In genomic region chr5:73494716-73495115, GRCh38 we compare ENCODE assay signal across 23 cellular contexts. TPM values are rescaled to one million over a fixed set of nuclear protein-coding genes. Genes with fewer than 3 reads are reported as not detected.
"Had no signal": no experiment of that assay in that cellular context is flagged by ENCODE, and none has a peak within 500 bp of the region (broad histone marks: within the 10 kb centered on the region; RNA-seq: fewer than 3 reads in every experiment).

No MANE protein-coding gene starts in this region.

- DNase-seq: colonic mucosa; dorsolateral prefrontal cortex; effector CD8-positive, alpha-beta T cell; foreskin fibroblast; glutamatergic neuron; kidney; left cardiac atrium; left ventricle myocardium inferior; lower lobe of right lung; mesenchymal stem cell; naive thymus-derived CD4-positive, alpha-beta T cell; ovary; sigmoid colon; stimulated activated CD4-positive, alpha-beta T cell treated with anti-CD3 and anti-CD28 coated beads, Interleukin-2, amount 100 ng/mL, for 24 hours; stimulated activated CD4-positive, alpha-beta T cell treated with anti-CD3 and anti-CD28 coated beads, Interleukin-4, amount 100 ng/mL, for 4 hours; stimulated activated naive B cell treated with anti-CD40 and anti-IgM and Interleukin-4, amounts not matched to agents 10 μg/mL and 1 μg/mL and 100 μg/mL, for 72 hours; stomach; trophoblast cell had no signal

- H3K4me3 ChIP-seq: colonic mucosa, dorsolateral prefrontal cortex, gastroesophageal sphincter, left ventricle myocardium inferior, lower lobe of right lung, ovary, right atrium auricular region, sigmoid colon, skin epidermis, stomach had no signal

- H3K27ac Mint-ChIP-seq: naive thymus-derived CD4-positive, alpha-beta T cell; stimulated activated naive B cell treated with anti-CD40 and anti-IgM and Interleukin-4, amounts not matched to agents 10 μg/mL and 1 μg/mL and 100 μg/mL, for 72 hours had no signal

- ATAC-seq: esophagus mucosa; gastroesophageal sphincter; left cardiac atrium; lower lobe of right lung; naive thymus-derived CD4-positive, alpha-beta T cell; stimulated activated naive B cell treated with anti-CD40 and anti-IgM and Interleukin-4, amounts not matched to agents 10 μg/mL and 1 μg/mL and 100 μg/mL, for 72 hours had no signal

- H3K36me3 ChIP-seq: colonic mucosa, gastroesophageal sphincter, lower lobe of right lung, ovary, right atrium auricular region, sigmoid colon, stomach had no signal

- H3K4me3 Mint-ChIP-seq: naive thymus-derived CD4-positive, alpha-beta T cell; stimulated activated naive B cell treated with anti-CD40 and anti-IgM and Interleukin-4, amounts not matched to agents 10 μg/mL and 1 μg/mL and 100 μg/mL, for 72 hours had no signal

- H3K27ac ChIP-seq: colonic mucosa, dorsolateral prefrontal cortex, gastroesophageal sphincter, left ventricle myocardium inferior, lower lobe of right lung, ovary, right atrium auricular region, sigmoid colon, skin epidermis, stomach had no signal

- H3K9me3 ChIP-seq: colonic mucosa, gastroesophageal sphincter, left ventricle myocardium inferior, lower lobe of right lung, ovary, right atrium auricular region, sigmoid colon, stomach had no signal

- H3K27me3 ChIP-seq: colonic mucosa, dorsolateral prefrontal cortex, gastroesophageal sphincter, ovary, right atrium auricular region, stomach had no signal

RNA-seq across cellular contexts. Expression of gene FOXD1, which starts 46.1 kb away (rescaled TPM):
- total RNA-seq: right atrium auricular region had no signal
- polyA plus RNA-seq: naive thymus-derived CD4-positive, alpha-beta T cell; neural cell had no signal
